ENCODE assay signal across 23 cellular contexts in the genomic region with DNA sequence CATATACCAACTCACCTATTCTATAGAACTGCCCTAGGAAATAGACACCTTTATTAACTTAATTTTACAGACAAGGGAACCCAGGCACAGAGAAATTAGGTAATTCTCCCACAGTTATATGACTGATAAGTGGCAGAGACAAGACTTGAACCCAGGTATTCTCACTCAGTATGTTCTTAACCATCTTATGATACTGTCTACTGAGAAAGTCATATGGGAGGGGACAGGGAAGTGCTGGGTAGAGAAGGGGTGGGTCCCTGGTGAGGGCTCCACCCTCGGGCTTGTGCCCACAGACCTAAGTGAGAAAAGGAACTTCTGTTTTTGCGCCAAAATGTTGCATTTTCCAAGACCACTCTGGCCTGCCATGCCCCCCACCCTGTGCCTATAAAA.
DNase-seq lines count a peak whose midpoint lies in the region; ATAC-seq, FAIRE-seq and TF ChIP-seq lines count a peak whose summit lies in the region.
"Had no signal": no experiment of that assay in that cellular context is flagged by ENCODE, and none has a peak within 500 bp of the region (broad histone marks: within the 10 kb centered on the region; RNA-seq: fewer than 3 reads in every experiment).

No MANE protein-coding gene starts in this region.

- ATAC-seq in GM21786 (IDR thresholded peaks at IDR 0.05; ENCODE audit: unreplicated experiment), result no peak
- ATAC-seq: CD8-positive, alpha-beta T cell; Panc1 had no signal

- 100% methylated on average over 2 of the region's 2 CpGs; no CpG with 5 or more reads in 1 of the 2 experiments for WGBS in H1 (ENCODE audit: extremely low coverage in 1 of 2, insufficient coverage in 1 of 2, insufficient read length in 1 of 2, insufficient replicate concordance in 2 of 2, low coverage in 1 of 2, low lambda C conversion rate in 2 of 2, missing lambda C conversion rate in 1 of 2), 2 experiments

- no peaks in the 10 kb centered on the region for H3K9me3 Mint-ChIP-seq in activated CD4-positive, alpha-beta memory T cell treated with anti-CD3 and anti-CD28 coated beads for 36 hours
- no peaks in the 10 kb centered on the region for H3K9me3 Mint-ChIP-seq in activated CD4-positive, alpha-beta memory T cell treated with anti-CD3 and anti-CD28 coated beads, Interleukin-2, amount 10 ng/mL, durations not matched to agents 7 days and 5 days
- H3K9me3 Mint-ChIP-seq: CD8-positive, alpha-beta T cell had no signal

- peaks cover 7% of the 10 kb centered on the region for H3K27me3 Mint-ChIP-seq in activated CD4-positive, alpha-beta memory T cell treated with anti-CD3 and anti-CD28 coated beads for 36 hours
- peaks cover 7% of the 10 kb centered on the region for H3K27me3 Mint-ChIP-seq in activated CD4-positive, alpha-beta memory T cell treated with anti-CD3 and anti-CD28 coated beads, Interleukin-2, amount 10 ng/mL, durations not matched to agents 7 days and 5 days

- CTCF ChIA-PET in activated CD4-positive, alpha-beta memory T cell treated with anti-CD3 and anti-CD28 coated beads for 36 hours (lab: Charles Lee), result interaction anchor here (2.0 kb wide), 1 partner anchor 187 kb away, joined by 7 read pairs; no protein-coding TSS in a partner anchor
- CTCF ChIA-PET in activated CD4-positive, alpha-beta memory T cell treated with anti-CD3 and anti-CD28 coated beads, Interleukin-2, amount 10 ng/mL, durations not matched to agents 7 days and 5 days (lab: Charles Lee), result no interaction called here
- CTCF ChIA-PET in H1 (lab: Charles Lee; ENCODE audit: partially characterized antibody), result interaction anchor here (0.7 to 15.6 kb wide), 3 partner anchors 7 to 183 kb away, joined by 3 to 268 read pairs (median 29); no protein-coding TSS in a partner anchor

- H3K23ac ChIP-seq in H1 (ENCODE audit: insufficient read length), result no peak overlapping the region

- H3K36me3 ChIP-seq in H1 (ENCODE audit: control insufficient read depth in 2 of 4, insufficient read depth in 4 of 4, low read length in 3 of 4), result no peaks in the 10 kb centered on the region
- H3K36me3 ChIP-seq: SJCRH30 had no signal

- no peak overlapping the region for H2AK5ac ChIP-seq in H1 (ENCODE audit: low read depth, low read length)

- H3K9ac ChIP-seq in H1 (replicated peaks in 1 of 4; ENCODE audit: extremely low read depth in 1 of 4, low read depth in 3 of 4, low read length in 3 of 4), result no peak overlapping the region
- H3K9ac ChIP-seq: GM23248, KMS-11 had no signal

- no peak for TF ChIP-seq CTCF in H1 (IDR thresholded peaks at IDR 0.05; ENCODE audit: control extremely low read depth in 1 of 3, insufficient read depth in 1 of 3, low read depth in 1 of 3, low read length in 3 of 3)

- H3K79me2 ChIP-seq in H1 (ENCODE audit: control insufficient read depth in 1 of 2, insufficient read depth in 2 of 2, low read length in 2 of 2), result no peaks in the 10 kb centered on the region

- no peaks in the 10 kb centered on the region for H4K20me1 ChIP-seq in H1 (replicated peaks in 1 of 2; ENCODE audit: control insufficient read depth in 1 of 2, insufficient read depth in 2 of 2, low read length in 2 of 2)

- no peak overlapping the region for H2BK5ac ChIP-seq in H1 (ENCODE audit: low read depth, low read length)

- TF ChIP-seq POLR2A in H1 (IDR thresholded peaks at IDR 0.05; ENCODE audit: control extremely low read depth in 1 of 2, low read depth in 2 of 2, low read length in 2 of 2), result no peak

- no peaks in the 10 kb centered on the region for H3K23me2 ChIP-seq in H1 (ENCODE audit: low read depth, low read length)

- peak overlapping the region; percentile 30 for H3K27ac Mint-ChIP-seq in activated CD4-positive, alpha-beta memory T cell treated with anti-CD3 and anti-CD28 coated beads for 36 hours
- no peak overlapping the region for H3K27ac Mint-ChIP-seq in activated CD4-positive, alpha-beta memory T cell treated with anti-CD3 and anti-CD28 coated beads, Interleukin-2, amount 10 ng/mL, durations not matched to agents 7 days and 5 days
- H3K27ac Mint-ChIP-seq: CD8-positive, alpha-beta T cell had no signal

- no peaks in the 10 kb centered on the region for H3K9me3 ChIP-seq in H1 (ENCODE audit: insufficient read depth in 2 of 2, low read depth in 1 of 2, low read length in 1 of 2)
- H3K9me3 ChIP-seq: SJCRH30 had no signal

- no peak for FAIRE-seq in H1 (lab: Jason Lieb, UNC)
- FAIRE-seq: GM12891 had no signal

- H2BK12ac ChIP-seq in H1 (ENCODE audit: low read depth, low read length), result no peak overlapping the region

- intact Hi-C loops in activated CD4-positive, alpha-beta memory T cell treated with anti-CD3 and anti-CD28 coated beads for 36 hours (cut with micrococcal nuclease), result loop anchor here (5.0 to 10.0 kb wide), 2 partner anchors 248 to 356 kb away; a partner anchor contains a TSS

- no peak overlapping the region for H3K4ac ChIP-seq in H1 (replicated peaks; ENCODE audit: insufficient read length, low read depth, low read length)

- no peak overlapping the region for H3K27ac ChIP-seq in H1 (ENCODE audit: low read depth, low read length)
- H3K27ac ChIP-seq: KMS-11, SJCRH30 had no signal

- H3K4me3 ChIP-seq in H1 (ENCODE audit: extremely low read depth in 1 of 4, insufficient read depth in 2 of 4, low read depth in 3 of 4, low read length in 4 of 4), result no peak overlapping the region
- H3K4me3 ChIP-seq: GM23248, SJCRH30 had no signal

- no peak overlapping the region for H3K56ac ChIP-seq in H1 (replicated peaks; ENCODE audit: insufficient read length, low read depth, low read length)

- no peaks in the 10 kb centered on the region for H3K4me1 ChIP-seq in H1 (replicated peaks in 1 of 4; ENCODE audit: control insufficient read depth in 3 of 4, insufficient read depth in 4 of 4, low read length in 3 of 4)

- no peak overlapping the region for H3K18ac ChIP-seq in H1 (ENCODE audit: extremely low read depth, low read length)

- no peak overlapping the region for H2BK15ac ChIP-seq in H1 (ENCODE audit: low read length)

- POLR2A ChIA-PET in activated CD4-positive, alpha-beta memory T cell treated with anti-CD3 and anti-CD28 coated beads for 36 hours (lab: Charles Lee), result no interaction called here
- POLR2A ChIA-PET in activated CD4-positive, alpha-beta memory T cell treated with anti-CD3 and anti-CD28 coated beads, Interleukin-2, amount 10 ng/mL, durations not matched to agents 7 days and 5 days (lab: Charles Lee), result no interaction called here
- POLR2A ChIA-PET in H1 (lab: Charles Lee; ENCODE audit: partially characterized antibody), result no interaction called here

- H2BK120ac ChIP-seq in H1 (replicated peaks; ENCODE audit: low read depth, low read length), result no peak overlapping the region

- no peak for DNase-seq in activated CD4-positive, alpha-beta memory T cell treated with anti-CD3 and anti-CD28 coated beads for 36 hours
- DNase-seq in activated CD4-positive, alpha-beta memory T cell treated with anti-CD3 and anti-CD28 coated beads, Interleukin-2, amount 10 ng/mL, durations not matched to agents 7 days and 5 days, result no peak
- DNase-seq in stimulated activated CD4-positive, alpha-beta T cell treated with anti-CD3 and anti-CD28 coated beads, Interleukin-1b, Interleukin-23, amount 100 ng/mL, for 48 hours, result peak; percentile 36
- DNase-seq in stimulated activated CD4-positive, alpha-beta T cell treated with anti-CD3 and anti-CD28 coated beads, Interleukin-4, amount 100 ng/mL, for 24 hours, result no peak
- no peak for DNase-seq in H1 (ENCODE audit: low read depth in 1 of 2, low spot score in 2 of 2)
- DNase-seq in stimulated activated naive CD4-positive, alpha-beta T cell treated with Interleukin-2 at 50 U/mL for 16 hours (lab: John Stamatoyannopoulos, UW), result no peak
- DNase-seq: AML-193; C1 segment of cervical spinal cord; CD8-positive, alpha-beta T cell; DND-41; HCEC 1CT; IMR-90; NCI-H1105 treated with DMSO at 0.1 percent for 48 hours; NCI-H2029 treated with DMSO at 0.1 percent for 48 hours; NCI-H2171; NCI-H345; NCI-H774; SJCRH30 had no signal

- H4K8ac ChIP-seq in H1 (ENCODE audit: extremely low read depth, insufficient read depth, low read length), result 0 out of 2 replicates have a peak overlapping the region, but pooled peaks have one; percentile 59

- H3K14ac ChIP-seq in H1 (ENCODE audit: insufficient read length), result no peak overlapping the region

- no peaks in the 10 kb centered on the region for H3K79me1 ChIP-seq in H1 (ENCODE audit: low read depth, low read length)

- no peak overlapping the region for H4K91ac ChIP-seq in H1 (replicated peaks; ENCODE audit: insufficient read length, low read length)

- no peaks in the 10 kb centered on the region for H3K27me3 ChIP-seq in H1 (replicated peaks in 1 of 4; ENCODE audit: control insufficient read depth in 3 of 4, extremely low read depth in 1 of 4, insufficient read depth in 3 of 4, low read length in 3 of 4)
- H3K27me3 ChIP-seq: SJCRH30 had no signal

- H3K4me1 Mint-ChIP-seq in activated CD4-positive, alpha-beta memory T cell treated with anti-CD3 and anti-CD28 coated beads for 36 hours (ENCODE audit: low read depth), result peaks cover 23% of the 10 kb centered on the region
- H3K4me1 Mint-ChIP-seq in activated CD4-positive, alpha-beta memory T cell treated with anti-CD3 and anti-CD28 coated beads, Interleukin-2, amount 10 ng/mL, durations not matched to agents 7 days and 5 days, result peaks cover 2% of the 10 kb centered on the region

- no peak for TF ChIP-seq EP300 in H1 (IDR thresholded peaks at IDR 0.05; ENCODE audit: borderline replicate concordance in 1 of 2, low read depth in 2 of 2, low read length in 2 of 2)

- no peak overlapping the region for H2BK20ac ChIP-seq in H1 (ENCODE audit: low read length)

- no peak overlapping the region for H3K4me2 ChIP-seq in H1 (ENCODE audit: insufficient read depth in 1 of 2, low read depth in 2 of 2, low read length in 2 of 2)
- H3K4me2 ChIP-seq: KMS-11 had no signal

- H4K5ac ChIP-seq in H1 (ENCODE audit: insufficient read length, low read depth, low read length), result no peak overlapping the region

- H3K36me3 Mint-ChIP-seq in activated CD4-positive, alpha-beta memory T cell treated with anti-CD3 and anti-CD28 coated beads for 36 hours, result no peaks in the 10 kb centered on the region
- no peaks in the 10 kb centered on the region for H3K36me3 Mint-ChIP-seq in activated CD4-positive, alpha-beta memory T cell treated with anti-CD3 and anti-CD28 coated beads, Interleukin-2, amount 10 ng/mL, durations not matched to agents 7 days and 5 days (ENCODE audit: low read depth)
- H3K36me3 Mint-ChIP-seq: CD8-positive, alpha-beta T cell had no signal

- no peak for TF ChIP-seq RAD21 in H1 (IDR thresholded peaks at IDR 0.05 in 1 of 2, conservative IDR thresholded peaks at IDR 0.05 in 1 of 2; ENCODE audit: low read depth in 2 of 2, low read length in 2 of 2)

- no peak overlapping the region for H3K4me3 Mint-ChIP-seq in activated CD4-positive, alpha-beta memory T cell treated with anti-CD3 and anti-CD28 coated beads for 36 hours
- H3K4me3 Mint-ChIP-seq in activated CD4-positive, alpha-beta memory T cell treated with anti-CD3 and anti-CD28 coated beads, Interleukin-2, amount 10 ng/mL, durations not matched to agents 7 days and 5 days, result no peak overlapping the region
- H3K4me3 Mint-ChIP-seq: CD8-positive, alpha-beta T cell had no signal

- no peak overlapping the region for H2AFZ ChIP-seq in H1 (ENCODE audit: low read length)
- H2AFZ ChIP-seq: GM23248 had no signal

TF ChIP-seq in H1, 55 proteins besides CTCF, POLR2A, EP300 and RAD21 (continues in another document):
- no peak for TF ChIP-seq CBX8 (IDR thresholded peaks at IDR 0.05; ENCODE audit: borderline replicate concordance, low read depth, low read length)
